17 cellular contexts compared by ENCODE assay signal in the genomic region with DNA sequence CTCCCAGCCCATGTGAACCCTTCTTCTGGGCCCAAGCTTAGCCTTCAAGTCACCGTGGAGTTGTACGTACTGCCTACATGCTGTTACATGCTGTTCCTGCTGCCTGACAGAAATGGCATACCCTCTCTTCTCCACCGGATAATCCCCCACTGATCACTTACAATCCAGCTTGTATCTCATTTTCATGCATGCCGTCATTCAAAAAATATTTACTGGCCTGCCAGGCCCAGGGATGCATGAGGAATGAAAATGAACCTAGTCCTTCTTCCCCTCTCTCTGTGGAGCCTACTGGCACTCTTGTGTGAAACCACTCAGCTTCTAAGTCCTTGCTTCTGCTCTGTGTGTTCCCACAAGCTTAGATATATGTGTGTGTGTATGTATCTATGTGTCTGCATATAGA.
"Had no signal": no experiment of that assay in that cellular context is flagged by ENCODE, and none has a peak within 500 bp of the region (broad histone marks: within the 10 kb centered on the region; RNA-seq: fewer than 3 reads in every experiment).

No MANE protein-coding gene starts in this region.

- H3K4me3 Mint-ChIP-seq: activated CD4-positive, alpha-beta T cell treated with anti-CD3 and anti-CD28 coated beads, Interleukin-2, amount 10 ng/mL, durations not matched to agents 7 days and 5 days; activated CD8-positive, alpha-beta T cell treated with anti-CD3 and anti-CD28 coated beads, Interleukin-2, amount 10 ng/mL, durations not matched to agents 7 days and 5 days; dendritic cell treated with granulocyte-macrophage colony-stimulating factor and Interleukin-4, amounts not matched to agents 40 ng/mL and 50 ng/mL, for 4 days; naive thymus-derived CD4-positive, alpha-beta T cell; neural crest cell; T-cell; T-helper 2 cell treated with Interferon-gamma antibody and Interleukin-4, amounts not matched to agents 5 μg/mL and 100 μg/mL, for 36 hours had no signal

- H3K4me1 Mint-ChIP-seq: activated CD4-positive, alpha-beta T cell treated with anti-CD3 and anti-CD28 coated beads, Interleukin-2, amount 10 ng/mL, durations not matched to agents 7 days and 5 days; naive thymus-derived CD4-positive, alpha-beta T cell; neural crest cell; T-cell had no signal

- H3K4me1 ChIP-seq: foreskin keratinocyte, lower lobe of right lung, thyroid gland had no signal

- H3K27me3 ChIP-seq: foreskin keratinocyte, thyroid gland had no signal

- H3K9me3 ChIP-seq: lower lobe of right lung, thyroid gland had no signal

- H3K27me3 Mint-ChIP-seq: activated CD4-positive, alpha-beta T cell treated with anti-CD3 and anti-CD28 coated beads, Interleukin-2, amount 10 ng/mL, durations not matched to agents 7 days and 5 days; dendritic cell treated with granulocyte-macrophage colony-stimulating factor and Interleukin-4, amounts not matched to agents 40 ng/mL and 50 ng/mL, for 4 days had no signal

- H3K9me3 Mint-ChIP-seq: activated CD4-positive, alpha-beta T cell treated with anti-CD3 and anti-CD28 coated beads, Interleukin-2, amount 10 ng/mL, durations not matched to agents 7 days and 5 days; T-helper 2 cell treated with Interferon-gamma antibody and Interleukin-4, amounts not matched to agents 5 μg/mL and 100 μg/mL, for 36 hours had no signal

- H3K36me3 Mint-ChIP-seq: activated naive CD4-positive, alpha-beta T cell treated with anti-CD3 and anti-CD28 coated beads, Interleukin-2, amount 50 U/mL, for 72 hours; naive thymus-derived CD4-positive, alpha-beta T cell; T-cell had no signal

- H3K27ac ChIP-seq: foreskin keratinocyte, lower lobe of right lung, thyroid gland had no signal

- DNase-seq: activated CD4-positive, alpha-beta T cell treated with anti-CD3 and anti-CD28 coated beads, Interleukin-2, amount 10 ng/mL, durations not matched to agents 7 days and 5 days; activated CD8-positive, alpha-beta T cell treated with anti-CD3 and anti-CD28 coated beads, Interleukin-2, amount 10 ng/mL, durations not matched to agents 7 days and 5 days; aorta; effector CD4-positive, alpha-beta T cell; left colon; lower lobe of right lung; mesendoderm; naive thymus-derived CD4-positive, alpha-beta T cell; stimulated activated CD4-positive, alpha-beta T cell treated with anti-CD3 and anti-CD28 coated beads, Interleukin-4, amount 100 ng/mL, for 1 hour; stimulated activated naive CD4-positive, alpha-beta T cell treated with Interleukin-2 at 50 U/mL for 16 hours; T-cell; thyroid gland had no signal

- H3K36me3 ChIP-seq: lower lobe of right lung, thyroid gland had no signal

- H3K27ac Mint-ChIP-seq: activated CD4-positive, alpha-beta T cell treated with anti-CD3 and anti-CD28 coated beads, Interleukin-2, amount 10 ng/mL, durations not matched to agents 7 days and 5 days; activated CD8-positive, alpha-beta T cell treated with anti-CD3 and anti-CD28 coated beads, Interleukin-2, amount 10 ng/mL, durations not matched to agents 7 days and 5 days; activated naive CD4-positive, alpha-beta T cell treated with anti-CD3 and anti-CD28 coated beads, Interleukin-2, amount 50 U/mL, for 72 hours; dendritic cell treated with granulocyte-macrophage colony-stimulating factor and Interleukin-4, amounts not matched to agents 40 ng/mL and 50 ng/mL, for 4 days; naive thymus-derived CD4-positive, alpha-beta T cell; T-cell; T-helper 2 cell treated with Interferon-gamma antibody and Interleukin-4, amounts not matched to agents 5 μg/mL and 100 μg/mL, for 36 hours had no signal

- H3K4me3 ChIP-seq: lower lobe of right lung, thyroid gland had no signal
